25 cellular contexts compared by ENCODE assay signal in genomic region chr5:59089767-59090166, GRCh38.
"Had no signal": no experiment of that assay in that cellular context is flagged by ENCODE, and none has a peak within 500 bp of the region (broad histone marks: within the 10 kb centered on the region; RNA-seq: fewer than 3 reads in every experiment).

No MANE protein-coding gene starts in this region.

- H3K4me3 ChIP-seq: adrenal gland, ascending aorta, esophagus muscularis mucosa, gastrocnemius medialis had no signal

- ATAC-seq: activated CD4-positive, alpha-beta T cell treated with anti-CD3 and anti-CD28 coated beads for 36 hours; activated CD8-positive, alpha-beta memory T cell treated with anti-CD3 and anti-CD28 coated beads, Interleukin-2, amount 10 ng/mL, durations not matched to agents 7 days and 5 days; activated CD8-positive, alpha-beta T cell treated with anti-CD3 and anti-CD28 coated beads, Interleukin-2, amount 10 ng/mL, durations not matched to agents 7 days and 5 days; activated naive CD8-positive, alpha-beta T cell treated with anti-CD3 and anti-CD28 coated beads, Interleukin-2, amount 50 U/mL, for 24 hours; effector memory CD8-positive, alpha-beta T cell; gastrocnemius medialis had no signal

- H3K9me3 ChIP-seq: adrenal gland, ascending aorta, esophagus muscularis mucosa, gastrocnemius medialis had no signal

- H3K4me1 ChIP-seq: adrenal gland, ascending aorta had no signal

- H3K27me3 ChIP-seq: adrenal gland, ascending aorta, esophagus muscularis mucosa, gastrocnemius medialis had no signal

- H3K36me3 ChIP-seq: adrenal gland, ascending aorta, esophagus muscularis mucosa, gastrocnemius medialis had no signal

- H3K27ac ChIP-seq: adrenal gland, ascending aorta, esophagus muscularis mucosa, gastrocnemius medialis had no signal

- DNase-seq: activated CD4-positive, alpha-beta memory T cell treated with anti-CD3 and anti-CD28 coated beads for 36 hours; activated CD4-positive, alpha-beta T cell treated with anti-CD3 and anti-CD28 coated beads for 36 hours; activated CD4-positive, CD25-positive, alpha-beta regulatory T cell; activated CD4-positive, CD25-positive, alpha-beta regulatory T cell treated with anti-CD3 and anti-CD28 coated beads, Interleukin-2, amount 50 U/mL, for 72 hours; activated CD8-positive, alpha-beta memory T cell treated with anti-CD3 and anti-CD28 coated beads, Interleukin-2, amount 10 ng/mL, durations not matched to agents 7 days and 5 days; activated CD8-positive, alpha-beta memory T cell treated with anti-CD3 and anti-CD28 coated beads, Interleukin-2, amount 50 U/mL, for 4 hours; activated CD8-positive, alpha-beta T cell treated with anti-CD3 and anti-CD28 coated beads, Interleukin-2, amount 10 ng/mL, durations not matched to agents 7 days and 5 days; activated effector memory CD4-positive, alpha-beta T cell treated with anti-CD3 and anti-CD28 coated beads, Interleukin-2, amount 50 U/mL, for 16 hours; activated naive CD4-positive, alpha-beta T cell treated with anti-CD3 and anti-CD28 coated beads for 36 hours; activated naive CD8-positive, alpha-beta T cell treated with anti-CD3 and anti-CD28 coated beads for 36 hours; activated naive CD8-positive, alpha-beta T cell treated with anti-CD3 and anti-CD28 coated beads, Interleukin-2, amount 50 U/mL, for 24 hours; activated T-cell treated with anti-CD3 and anti-CD28 coated beads, Interleukin-2, amount 50 U/mL, for 1 hour; activated T-cell treated with anti-CD3 and anti-CD28 coated beads, Interleukin-2, amount 50 U/mL, for 48 hours; adrenal gland; cortex of kidney; dermis blood vessel endothelial cell; effector CD4-positive, alpha-beta T cell; effector memory CD8-positive, alpha-beta T cell; erythroblast; foreskin fibroblast; gastrocnemius medialis; glutamatergic neuron; T-helper 2 cell had no signal
